17 cellular contexts compared by ENCODE assay signal in genomic region chr17:13755851-13756250, GRCh38.
DNase-seq lines count a peak whose midpoint lies in the region; ATAC-seq and TF ChIP-seq lines count a peak whose summit lies in the region.
"Had no signal": no experiment of that assay in that cellular context is flagged by ENCODE, and none has a peak within 500 bp of the region (broad histone marks: within the 10 kb centered on the region; RNA-seq: fewer than 3 reads in every experiment).

No MANE protein-coding gene starts in this region.

- 0 out of 2 replicates have a peak, but pooled peaks cover 3% of the 10 kb centered on the region for H3K9me2 ChIP-seq in GM23338 (ENCODE audit: insufficient read depth)

- WGBS in testis, 2 donors = 89 to 90% methylated on average over 8 of the region's 8 CpGs

- H3K4me3 Mint-ChIP-seq in GM23338 (no peak overlapping the region), nephron progenitor cell (no peak overlapping the region), MCF 10A (ENCODE audit: unreplicated experiment) (no peak overlapping the region)
- H3K4me3 Mint-ChIP-seq in naive thymus-derived CD4-positive, alpha-beta T cell = no peak overlapping the region
- H3K4me3 Mint-ChIP-seq: B cell; CD4-positive, CD25-positive, alpha-beta regulatory T cell; CD8-positive, alpha-beta T cell had no signal

- H3K4me1 ChIP-seq in GM23338 (ENCODE audit: insufficient read depth) = peaks cover 30% of the 10 kb centered on the region
- no peaks in the 10 kb centered on the region for H3K4me1 ChIP-seq in testis
- H3K4me1 ChIP-seq in naive thymus-derived CD4-positive, alpha-beta T cell (ENCODE audit: control insufficient read depth in 2 of 2, insufficient read depth in 2 of 2, low read length in 2 of 2) = no peaks in the 10 kb centered on the region
- H3K4me1 ChIP-seq: BLaER1, Caco-2 had no signal

- H3K36me3 Mint-ChIP-seq in GM23338 (ENCODE audit: low read depth) = no peaks in the 10 kb centered on the region
- H3K36me3 Mint-ChIP-seq in nephron progenitor cell (ENCODE audit: low read depth) = no peaks in the 10 kb centered on the region
- H3K36me3 Mint-ChIP-seq in naive thymus-derived CD4-positive, alpha-beta T cell = no peaks in the 10 kb centered on the region
- H3K36me3 Mint-ChIP-seq in MCF 10A (ENCODE audit: insufficient read depth, unreplicated experiment) = no peaks in the 10 kb centered on the region
- H3K36me3 Mint-ChIP-seq: CD4-positive, CD25-positive, alpha-beta regulatory T cell; CD8-positive, alpha-beta T cell had no signal

- H3K27ac Mint-ChIP-seq in GM23338 = peak overlapping the region; percentile 4; the same call in 1 of the 2 replicates
- H3K27ac Mint-ChIP-seq in nephron progenitor cell = peak overlapping the region; percentile 62
- no peak overlapping the region for H3K27ac Mint-ChIP-seq in naive thymus-derived CD4-positive, alpha-beta T cell
- no peak overlapping the region for H3K27ac Mint-ChIP-seq in MCF 10A (ENCODE audit: low read depth, unreplicated experiment)
- H3K27ac Mint-ChIP-seq: B cell; CD8-positive, alpha-beta T cell had no signal

- H3K27me3 Mint-ChIP-seq in GM23338 (ENCODE audit: insufficient read depth, low read depth, poor library complexity) = no peaks in the 10 kb centered on the region
- H3K27me3 Mint-ChIP-seq in nephron progenitor cell (ENCODE audit: low read depth, poor library complexity) = peaks cover 3% of the 10 kb centered on the region
- peaks cover 0 to 10% (median 4%) of the 10 kb centered on the region in 5 donors for H3K27me3 Mint-ChIP-seq in naive thymus-derived CD4-positive, alpha-beta T cell
- no peaks in the 10 kb centered on the region for H3K27me3 Mint-ChIP-seq in MCF 10A (ENCODE audit: insufficient read depth, unreplicated experiment)

- H3K27ac ChIP-seq in GM23338 (ENCODE audit: low read depth) (no peak overlapping the region), testis (no peak overlapping the region)
- no peak overlapping the region for H3K27ac ChIP-seq in naive thymus-derived CD4-positive, alpha-beta T cell (ENCODE audit: low read depth, low read length)
- H3K27ac ChIP-seq: 22Rv1, BLaER1, C4-2B had no signal

- no peak for ATAC-seq in GM23338
- no peak for ATAC-seq in naive thymus-derived CD4-positive, alpha-beta T cell
- ATAC-seq: CD8-positive, alpha-beta T cell had no signal

- CTCF ChIA-PET in naive thymus-derived CD4-positive, alpha-beta T cell (lab: Charles Lee) = no interaction called here
- CTCF ChIA-PET in MCF 10A (lab: Yijun Ruan, JAX) = no interaction called here

- H3F3A ChIP-seq in GM23338 (replicated peaks; ENCODE audit: low read depth) = no peaks in the 10 kb centered on the region

- no peak overlapping the region for H2AFZ ChIP-seq in GM23338

- no peaks in the 10 kb centered on the region for H3K36me3 ChIP-seq in GM23338 (ENCODE audit: insufficient read depth)
- no peaks in the 10 kb centered on the region for H3K36me3 ChIP-seq in testis (ENCODE audit: low read depth, missing control alignments)
- H3K36me3 ChIP-seq in naive thymus-derived CD4-positive, alpha-beta T cell (ENCODE audit: control insufficient read depth in 2 of 3, insufficient read depth in 3 of 3, low read length in 3 of 3) = no peaks in the 10 kb centered on the region
- H3K36me3 ChIP-seq: BLaER1 had no signal

- intact Hi-C loops in testis (cut with DNase I; ENCODE audit: low total_unique reads) = no loop called here
- intact Hi-C loops in naive thymus-derived CD4-positive, alpha-beta T cell (cut with micrococcal nuclease) = no loop called here
- intact Hi-C loops in MCF 10A (cut with micrococcal nuclease) = no loop called here

- H3K4me3 ChIP-seq in GM23338 (no peak overlapping the region), testis (no peak overlapping the region)
- no peak overlapping the region for H3K4me3 ChIP-seq in naive thymus-derived CD4-positive, alpha-beta T cell (ENCODE audit: low read length)
- H3K4me3 ChIP-seq: BLaER1 had no signal

- BruUV-seq in MCF 10A (replicated peaks; lab: Mats Ljungman, UMichigan) = no TSS peak

- no peak for TF ChIP-seq POLR2A in testis (IDR thresholded peaks at IDR 0.05)

- no peaks in the 10 kb centered on the region for H3K9me3 ChIP-seq in testis
- no peaks in the 10 kb centered on the region for H3K9me3 ChIP-seq in naive thymus-derived CD4-positive, alpha-beta T cell (ENCODE audit: control insufficient read depth in 2 of 3, low read length in 3 of 3)
- H3K9me3 ChIP-seq: BLaER1, Caco-2 had no signal

- H3K27me3 ChIP-seq in GM23338 (ENCODE audit: insufficient read depth) (no peaks in the 10 kb centered on the region), testis (no peaks in the 10 kb centered on the region)
- H3K27me3 ChIP-seq in naive thymus-derived CD4-positive, alpha-beta T cell (ENCODE audit: control insufficient read depth in 2 of 2, insufficient read depth in 2 of 2, low read length in 2 of 2) = no peaks in the 10 kb centered on the region
- H3K27me3 ChIP-seq: BLaER1 had no signal

- H3K4me1 Mint-ChIP-seq in GM23338 (peaks cover 29% of the 10 kb centered on the region), nephron progenitor cell (peaks cover 22% of the 10 kb centered on the region), MCF 10A (ENCODE audit: insufficient read depth, unreplicated experiment) (peaks cover 11% of the 10 kb centered on the region)
- no peaks in the 10 kb centered on the region for H3K4me1 Mint-ChIP-seq in naive thymus-derived CD4-positive, alpha-beta T cell
- H3K4me1 Mint-ChIP-seq: B cell had no signal

- POLR2A ChIA-PET in naive thymus-derived CD4-positive, alpha-beta T cell (lab: Charles Lee) = no interaction called here
- POLR2A ChIA-PET in MCF 10A (lab: Yijun Ruan, JAX) = interaction anchor here (0.6 kb wide), 1 partner anchor 39 kb away, joined by 3 read pairs; no protein-coding TSS in a partner anchor

- TF ChIP-seq CTCF in GM23338 (conservative IDR thresholded peaks at IDR 0.05; ENCODE audit: low read depth in 2 of 2) = no peak
- TF ChIP-seq CTCF in nephron progenitor cell (IDR thresholded peaks at IDR 0.05) = no peak
- TF ChIP-seq CTCF in testis (IDR thresholded peaks at IDR 0.05) = no peak
- TF ChIP-seq CTCF in MCF 10A (IDR thresholded peaks at IDR 0.05; ENCODE audit: unreplicated experiment) = no peak

- H3K9me3 Mint-ChIP-seq in GM23338 = no peaks in the 10 kb centered on the region
- no peaks in the 10 kb centered on the region for H3K9me3 Mint-ChIP-seq in nephron progenitor cell
- no peaks in the 10 kb centered on the region for H3K9me3 Mint-ChIP-seq in naive thymus-derived CD4-positive, alpha-beta T cell
- no peaks in the 10 kb centered on the region for H3K9me3 Mint-ChIP-seq in MCF 10A (ENCODE audit: unreplicated experiment)
- H3K9me3 Mint-ChIP-seq: CD8-positive, alpha-beta T cell had no signal

- DNase-seq in GM23338 (ENCODE audit: low spot score) (no peak), OCI-M1 (lab: John Stamatoyannopoulos, UW) (peak; percentile 33), nephron progenitor cell (no peak), testis (no peak), MCF 10A (ENCODE audit: unreplicated experiment) (no peak)
- DNase-seq in naive thymus-derived CD4-positive, alpha-beta T cell = no peak
- DNase-seq: Caco-2; CD4-positive, CD25-positive, alpha-beta regulatory T cell; CD8-positive, alpha-beta T cell; DMS153; DND-41; H7; HCEC 1CT had no signal

- no peak overlapping the region for H3K4me2 ChIP-seq in GM23338
- H3K4me2 ChIP-seq: BLaER1 had no signal

- no peaks in the 10 kb centered on the region for H3K79me2 ChIP-seq in GM23338 (replicated peaks; ENCODE audit: insufficient read depth)

- H4K20me1 ChIP-seq in GM23338 (replicated peaks; ENCODE audit: insufficient read depth) = no peaks in the 10 kb centered on the region
- H4K20me1 ChIP-seq: BLaER1 had no signal

TF ChIP-seq in GM23338, 12 proteins besides CTCF, POLR2A, EP300 and RAD21:
- TF ChIP-seq ZNF331 (CRISPR knock-in tag; IDR thresholded peaks at IDR 0.05; ENCODE audit: low read depth) (no peak), REST (IDR thresholded peaks at IDR 0.05; ENCODE audit: unreplicated experiment) (no peak)

Comparison
In these comparisons a context has a peak if more than half of its experiments do, and no peak if none do; other contexts are left out.
1. H3K27ac Mint-ChIP-seq: peak in GM23338 (single experiment) and nephron progenitor cell (single experiment); none in naive thymus-derived CD4-positive, alpha-beta T cell (0 of 9) and MCF 10A (single experiment).